ENCODE assay signal across 10 cellular contexts in genomic region chr19:58477130-58477529, GRCh38. TPM values are rescaled to one million over a fixed set of nuclear protein-coding genes. Genes with fewer than 3 reads are reported as not detected.
DNase-seq lines count a peak whose midpoint lies in the region; ATAC-seq, FAIRE-seq and TF ChIP-seq lines count a peak whose summit lies in the region.
"Had no signal": no experiment of that assay in that cellular context is flagged by ENCODE, and none has a peak within 500 bp of the region (broad histone marks: within the 10 kb centered on the region; RNA-seq: fewer than 3 reads in every experiment).

No MANE protein-coding gene starts in this region.

- peak overlapping the region; percentile 95 for H3K27ac Mint-ChIP-seq in T-helper 1 cell treated with Interleukin-12 subunit alpha and Interleukin-12 subunit beta and Interleukin-4 antibody, amounts not matched to agents 30 μg/mL and 1 μg/mL, for 36 hours
- H3K27ac Mint-ChIP-seq in activated naive CD8-positive, alpha-beta T cell treated with anti-CD3 and anti-CD28 coated beads, Interleukin-2, amount 50 U/mL, for 24 hours, result peak overlapping the region; percentile 83

- TF ChIP-seq POLR2A in HepG2 (IDR thresholded peaks at IDR 0.05; ENCODE audit: insufficient read depth in 1 of 2, low read depth in 2 of 2, low read length in 2 of 2) (no peak), suprapubic skin (IDR thresholded peaks at IDR 0.05) (no peak)

- no peak for FAIRE-seq in HepG2 (lab: Jason Lieb, UNC)

- TF ChIP-seq EP300 in HepG2 (IDR thresholded peaks at IDR 0.05; ENCODE audit: low read depth in 2 of 2, low read length in 2 of 2) (no peak), HepG2 (CRISPR knock-in tag; IDR thresholded peaks at IDR 0.05; ENCODE audit: borderline replicate concordance) (no peak), suprapubic skin (IDR thresholded peaks at IDR 0.05) (no peak)

- no peaks in the 10 kb centered on the region; a peak in 1 of 5 replicates for H3K27me3 ChIP-seq in HepG2 (ENCODE audit: control insufficient read depth in 1 of 2, insufficient read depth in 2 of 2, low read length in 2 of 2)
- no peaks in the 10 kb centered on the region for H3K27me3 ChIP-seq in suprapubic skin
- H3K27me3 ChIP-seq: MG63 had no signal

- peak overlapping the region; percentile 88 for H3K4me3 Mint-ChIP-seq in T-helper 1 cell treated with Interleukin-12 subunit alpha and Interleukin-12 subunit beta and Interleukin-4 antibody, amounts not matched to agents 30 μg/mL and 1 μg/mL, for 36 hours
- H3K4me3 Mint-ChIP-seq in activated naive CD8-positive, alpha-beta T cell treated with anti-CD3 and anti-CD28 coated beads, Interleukin-2, amount 50 U/mL, for 24 hours, result peak overlapping the region; percentile 88

- intact Hi-C loops in HepG2 (cut with micrococcal nuclease; ENCODE audit: unreplicated experiment), result no loop called here

- POLR2A ChIA-PET in HepG2 (lab: Yijun Ruan, JAX), result interaction anchor here (1.1 to 1.3 kb wide), 3 partner anchors 35 to 43 kb away, joined by 3 to 6 read pairs (median 5); partner anchors contain the start of genes SLC27A5 and ZBTB45

- H3K4me3 ChIP-seq in HepG2 (replicated peaks in 1 of 3; ENCODE audit: insufficient read depth in 1 of 3, low read depth in 2 of 3, low read length in 3 of 3), result peak overlapping the region in 2 of 3 experiments; percentile 75 to 88; a peak in 4 of 6 replicates
- H3K4me3 ChIP-seq in suprapubic skin, result peak overlapping the region; percentile 63

- H3K4me2 ChIP-seq in HepG2 (ENCODE audit: low read depth, low read length), result peak overlapping the region; percentile 97

- no peaks in the 10 kb centered on the region for H3K9me3 Mint-ChIP-seq in T-helper 1 cell treated with Interleukin-12 subunit alpha and Interleukin-12 subunit beta and Interleukin-4 antibody, amounts not matched to agents 30 μg/mL and 1 μg/mL, for 36 hours
- H3K9me3 Mint-ChIP-seq in activated naive CD8-positive, alpha-beta T cell treated with anti-CD3 and anti-CD28 coated beads, Interleukin-2, amount 50 U/mL, for 24 hours, result no peaks in the 10 kb centered on the region

- H3K27me3 Mint-ChIP-seq in T-helper 1 cell treated with Interleukin-12 subunit alpha and Interleukin-12 subunit beta and Interleukin-4 antibody, amounts not matched to agents 30 μg/mL and 1 μg/mL, for 36 hours (ENCODE audit: low read depth), result no peaks in the 10 kb centered on the region
- no peaks in the 10 kb centered on the region for H3K27me3 Mint-ChIP-seq in activated naive CD8-positive, alpha-beta T cell treated with anti-CD3 and anti-CD28 coated beads, Interleukin-2, amount 50 U/mL, for 24 hours

- H3K27ac ChIP-seq in HepG2 (ENCODE audit: extremely low read length, insufficient read depth, low read length), result peak overlapping the region; percentile 77
- H3K27ac ChIP-seq in suprapubic skin, result no peak overlapping the region

- TF ChIP-seq RAD21 in HepG2 (CRISPR knock-in tag; IDR thresholded peaks at IDR 0.05), result no peak

- no peak for ATAC-seq in activated naive CD8-positive, alpha-beta T cell treated with anti-CD3 and anti-CD28 coated beads, Interleukin-2, amount 50 U/mL, for 24 hours
- ATAC-seq in HepG2 (no peak), HG02798 (IDR thresholded peaks at IDR 0.05; ENCODE audit: poor library complexity, unreplicated experiment) (no peak)

- WGBS in HepG2 (ENCODE audit: low lambda C conversion rate), result 92% methylated on average over 7 of the region's 15 CpGs
- WGBS in suprapubic skin, result 84% methylated on average over 9 of the region's 15 CpGs

- peaks cover 21% of the 10 kb centered on the region for H3K4me1 Mint-ChIP-seq in T-helper 1 cell treated with Interleukin-12 subunit alpha and Interleukin-12 subunit beta and Interleukin-4 antibody, amounts not matched to agents 30 μg/mL and 1 μg/mL, for 36 hours (ENCODE audit: low read depth)
- peaks cover 30% of the 10 kb centered on the region for H3K4me1 Mint-ChIP-seq in activated naive CD8-positive, alpha-beta T cell treated with anti-CD3 and anti-CD28 coated beads, Interleukin-2, amount 50 U/mL, for 24 hours

- TF ChIP-seq CTCF in HepG2 (CRISPR knock-in tag; IDR thresholded peaks at IDR 0.05), result no peak
- TF ChIP-seq CTCF in suprapubic skin (IDR thresholded peaks at IDR 0.05), result no peak

- no peak overlapping the region for H2AFZ ChIP-seq in HepG2 (ENCODE audit: low read length)

- BruUV-seq in HepG2 (replicated peaks; lab: Mats Ljungman, UMichigan), result no TSS peak

- DNase-seq in T-helper 1 cell, result no peak
- DNase-seq in activated naive CD8-positive, alpha-beta T cell treated with anti-CD3 and anti-CD28 coated beads, Interleukin-2, amount 50 U/mL, for 24 hours, result no peak
- no peak for DNase-seq in HepG2 (ENCODE audit: low spot score)
- no peak for DNase-seq in suprapubic skin (ENCODE audit: low spot score in 2 of 2)
- no peak for DNase-seq in iPS-NIHi11 (ENCODE audit: low spot score)
- no peak for DNase-seq in T-helper 9 cell
- DNase-seq: ACHN had no signal

- CTCF ChIA-PET in HepG2 (lab: Yijun Ruan, JAX; ENCODE audit: low intra/inter-chr PET ratio, low total read pairs), result no interaction called here

- peaks cover 20% of the 10 kb centered on the region for H3K4me1 ChIP-seq in HepG2 (ENCODE audit: insufficient read depth, low read length)
- H3K4me1 ChIP-seq in suprapubic skin, result peaks cover 20% of the 10 kb centered on the region

- in situ Hi-C loops in HepG2 (cut with HindIII; ENCODE audit: extremely low pct_ligation_motif_present, low pct_unique_long_range_greater_than_20kb), result no loop called here

- no peaks in the 10 kb centered on the region for H4K20me1 ChIP-seq in HepG2 (ENCODE audit: insufficient read depth, low read length)

- H3K9me3 ChIP-seq in HepG2 (ENCODE audit: low read length), result no peaks in the 10 kb centered on the region
- H3K9me3 ChIP-seq in suprapubic skin, result no peaks in the 10 kb centered on the region
- H3K9me3 ChIP-seq: MG63 had no signal

- H3K36me3 ChIP-seq in HepG2 (replicated peaks in 1 of 2; ENCODE audit: control insufficient read depth in 1 of 2, insufficient read depth in 2 of 2, low read length in 2 of 2), result peaks cover 1 to 18% of the 10 kb centered on the region in 2 experiments; a peak in 4 of 5 replicates
- H3K36me3 ChIP-seq in suprapubic skin, result peaks cover 45% of the 10 kb centered on the region

- H3K9ac ChIP-seq in HepG2 (ENCODE audit: insufficient read depth, low read depth, low read length), result peak overlapping the region; percentile 73; the same call in 1 of the 2 replicates

- H3K36me3 Mint-ChIP-seq in T-helper 1 cell treated with Interleukin-12 subunit alpha and Interleukin-12 subunit beta and Interleukin-4 antibody, amounts not matched to agents 30 μg/mL and 1 μg/mL, for 36 hours (ENCODE audit: low read depth), result peaks cover 5% of the 10 kb centered on the region
- peaks cover 4% of the 10 kb centered on the region for H3K36me3 Mint-ChIP-seq in activated naive CD8-positive, alpha-beta T cell treated with anti-CD3 and anti-CD28 coated beads, Interleukin-2, amount 50 U/mL, for 24 hours (ENCODE audit: low read depth)

- H3K79me2 ChIP-seq in HepG2 (ENCODE audit: insufficient read depth, low read length), result no peaks in the 10 kb centered on the region

RNA-seq across cellular contexts. Expression of gene ZNF446, which starts 1.0 kb away (rescaled TPM):
- 2.5 and 3.6 TPM in 2 replicates for total RNA-seq in HepG2 (2016; rRNA removed; fragmentation: Illumina TruSeq; extraction: Trizol)
- 0.81 and 0.97 TPM in 2 replicates for total RNA-seq in HepG2 (2016; cell fraction: cytosol; rRNA removed; fragmentation: Illumina TruSeq; extraction: Trizol; ENCODE audit: low read depth)
- 2.5 and 3.8 TPM in 2 replicates for total RNA-seq in HepG2 (2016; cell fraction: insoluble cytoplasmic fraction; rRNA removed; fragmentation: Illumina TruSeq; extraction: Trizol)
- total RNA-seq in HepG2 (2016; cell fraction: membrane; rRNA removed; fragmentation: Illumina TruSeq; extraction: Trizol), result 2.1 and 2.7 TPM in 2 replicates
- 3.2 and 3.9 TPM in 2 replicates for total RNA-seq in HepG2 (2016; cell fraction: nucleus; rRNA removed; fragmentation: Illumina TruSeq; extraction: Trizol)
- 3.0 and 3.8 TPM in 2 replicates for polyA plus RNA-seq in HepG2 (2011; rRNA removed)
- polyA plus RNA-seq in HepG2 (2011; cell fraction: cytosol; rRNA removed), result 1.6 and 3.9 TPM in 2 replicates
- 9.0 and 9.4 TPM in 2 replicates for polyA plus RNA-seq in HepG2 (2011; cell fraction: nucleus; rRNA removed)
- 2.8 and 3.6 TPM in 2 replicates for polyA plus RNA-seq in HepG2 (2012)
- 0.83 and 0.97 TPM in 2 replicates for polyA plus RNA-seq in HepG2 (2016; cell fraction: cytosol; fragmentation: Illumina TruSeq; extraction: Trizol; ENCODE audit: low read depth)
- polyA plus RNA-seq in HepG2 (2016; cell fraction: insoluble cytoplasmic fraction; fragmentation: Illumina TruSeq; extraction: Trizol; ENCODE audit: low read depth), result 2.7 and 3.2 TPM in 2 replicates
- 1.7 TPM in 2 replicates for polyA plus RNA-seq in HepG2 (2016; cell fraction: membrane; fragmentation: Illumina TruSeq; extraction: Trizol; ENCODE audit: low read depth)
- 5.3 and 7.0 TPM in 2 replicates for polyA plus RNA-seq in HepG2 (2016; cell fraction: nucleus; fragmentation: Illumina TruSeq; extraction: Trizol; ENCODE audit: insufficient read depth, low read depth)
- 6.2 and 6.7 TPM in 2 replicates for polyA minus RNA-seq in HepG2 (2011; rRNA and poly(A)+ RNA removed; ENCODE audit: low replicate concordance)
- polyA minus RNA-seq in HepG2 (2011; cell fraction: cytosol; rRNA and poly(A)+ RNA removed), result 1.2 and 2.2 TPM in 2 replicates
- polyA minus RNA-seq in HepG2 (2011; cell fraction: nucleus; rRNA and poly(A)+ RNA removed), result 5.5 and 6.0 TPM in 2 replicates
- total RNA-seq in suprapubic skin, result 10 to 100 TPM; 19.8 to 38.8 (median 24.0) TPM

RNA-seq across cellular contexts. Expression of gene ZNF324, which starts 10.2 kb away (rescaled TPM):
- total RNA-seq in HepG2 (2016; rRNA removed; fragmentation: Illumina TruSeq; extraction: Trizol) (4.0 and 4.7 TPM in 2 replicates), suprapubic skin (10 to 100 TPM; 20.3 to 41.5 (median 25.6) TPM)
- 0.30 and 1.2 TPM in 2 replicates for total RNA-seq in HepG2 (2016; cell fraction: cytosol; rRNA removed; fragmentation: Illumina TruSeq; extraction: Trizol; ENCODE audit: low read depth)
- 4.0 and 5.4 TPM in 2 replicates for total RNA-seq in HepG2 (2016; cell fraction: insoluble cytoplasmic fraction; rRNA removed; fragmentation: Illumina TruSeq; extraction: Trizol)
- 1.7 and 1.8 TPM in 2 replicates for total RNA-seq in HepG2 (2016; cell fraction: membrane; rRNA removed; fragmentation: Illumina TruSeq; extraction: Trizol)
- total RNA-seq in HepG2 (2016; cell fraction: nucleus; rRNA removed; fragmentation: Illumina TruSeq; extraction: Trizol), result 4.7 and 6.2 TPM in 2 replicates
- 1.1 and 1.6 TPM in 2 replicates for polyA plus RNA-seq in HepG2 (2011; rRNA removed)
- polyA plus RNA-seq in HepG2 (2011; cell fraction: cytosol; rRNA removed), result 1.5 and 1.6 TPM in 2 replicates
- 6.4 TPM in 2 replicates for polyA plus RNA-seq in HepG2 (2011; cell fraction: nucleus; rRNA removed)
- polyA plus RNA-seq in HepG2 (2012), result 1.8 and 2.3 TPM in 2 replicates
- 0.07 and 0.16 TPM in 2 replicates for polyA plus RNA-seq in HepG2 (2016; cell fraction: cytosol; fragmentation: Illumina TruSeq; extraction: Trizol; ENCODE audit: low read depth)
- 2.1 and 2.5 TPM in 2 replicates for polyA plus RNA-seq in HepG2 (2016; cell fraction: insoluble cytoplasmic fraction; fragmentation: Illumina TruSeq; extraction: Trizol; ENCODE audit: low read depth)
- polyA plus RNA-seq in HepG2 (2016; cell fraction: membrane; fragmentation: Illumina TruSeq; extraction: Trizol; ENCODE audit: low read depth), result 0.45 and 0.47 TPM in 2 replicates
- 3.4 and 3.6 TPM in 2 replicates for polyA plus RNA-seq in HepG2 (2016; cell fraction: nucleus; fragmentation: Illumina TruSeq; extraction: Trizol; ENCODE audit: insufficient read depth, low read depth)
- 10.2 and 18.5 TPM in 2 replicates for polyA minus RNA-seq in HepG2 (2011; rRNA and poly(A)+ RNA removed; ENCODE audit: low replicate concordance)
- 1.9 and 2.6 TPM in 2 replicates for polyA minus RNA-seq in HepG2 (2011; cell fraction: cytosol; rRNA and poly(A)+ RNA removed)
- 10.4 and 13.9 TPM in 2 replicates for polyA minus RNA-seq in HepG2 (2011; cell fraction: nucleus; rRNA and poly(A)+ RNA removed)

RNA-seq across cellular contexts. Expression of gene ZNF324B, which starts 25.7 kb away (rescaled TPM):
- total RNA-seq in HepG2 (2016; rRNA removed; fragmentation: Illumina TruSeq; extraction: Trizol) (2.5 and 3.0 TPM in 2 replicates), suprapubic skin (10 to 100 TPM in 3 of 4 donors, 1 to 10 TPM in 1; 9.7 to 28.7 (median 13.8) TPM)
- 0.79 and 1.6 TPM in 2 replicates for total RNA-seq in HepG2 (2016; cell fraction: cytosol; rRNA removed; fragmentation: Illumina TruSeq; extraction: Trizol; ENCODE audit: low read depth)
- 2.4 and 3.3 TPM in 2 replicates for total RNA-seq in HepG2 (2016; cell fraction: insoluble cytoplasmic fraction; rRNA removed; fragmentation: Illumina TruSeq; extraction: Trizol)
- total RNA-seq in HepG2 (2016; cell fraction: membrane; rRNA removed; fragmentation: Illumina TruSeq; extraction: Trizol), result 1.3 and 1.6 TPM in 2 replicates
- 1.7 and 2.9 TPM in 2 replicates for total RNA-seq in HepG2 (2016; cell fraction: nucleus; rRNA removed; fragmentation: Illumina TruSeq; extraction: Trizol)
- 0.53 and 0.98 TPM in 2 replicates for polyA plus RNA-seq in HepG2 (2011; rRNA removed)
- polyA plus RNA-seq in HepG2 (2011; cell fraction: cytosol; rRNA removed), result 0.50 and 0.56 TPM in 2 replicates
- 1.8 and 2.6 TPM in 2 replicates for polyA plus RNA-seq in HepG2 (2011; cell fraction: nucleus; rRNA removed)
- polyA plus RNA-seq in HepG2 (2012), result 0.95 and 0.97 TPM in 2 replicates
- 0.09 and 0.11 TPM in 2 replicates for polyA plus RNA-seq in HepG2 (2016; cell fraction: cytosol; fragmentation: Illumina TruSeq; extraction: Trizol; ENCODE audit: low read depth)
- polyA plus RNA-seq in HepG2 (2016; cell fraction: insoluble cytoplasmic fraction; fragmentation: Illumina TruSeq; extraction: Trizol; ENCODE audit: low read depth), result 0.96 and 1.1 TPM in 2 replicates
- polyA plus RNA-seq in HepG2 (2016; cell fraction: membrane; fragmentation: Illumina TruSeq; extraction: Trizol; ENCODE audit: low read depth), result 0.21 and 0.26 TPM in 2 replicates
- 2.2 and 2.7 TPM in 2 replicates for polyA plus RNA-seq in HepG2 (2016; cell fraction: nucleus; fragmentation: Illumina TruSeq; extraction: Trizol; ENCODE audit: insufficient read depth, low read depth)
- polyA minus RNA-seq in HepG2 (2011; rRNA and poly(A)+ RNA removed; ENCODE audit: low replicate concordance), result 4.0 and 14.2 TPM in 2 replicates
- 0.69 and 1.5 TPM in 2 replicates for polyA minus RNA-seq in HepG2 (2011; cell fraction: cytosol; rRNA and poly(A)+ RNA removed)
- 2.7 and 3.9 TPM in 2 replicates for polyA minus RNA-seq in HepG2 (2011; cell fraction: nucleus; rRNA and poly(A)+ RNA removed)

RNA-seq across cellular contexts. Expression of gene SLC27A5, which starts 34.7 kb away (rescaled TPM):
- total RNA-seq in HepG2 (2016; rRNA removed; fragmentation: Illumina TruSeq; extraction: Trizol) (40.2 and 41.2 TPM in 2 replicates), suprapubic skin (10 to 100 TPM in 2 of 4 donors, 1 to 10 TPM in 2; 2.1 to 19.1 (median 10.7) TPM)
- total RNA-seq in HepG2 (2016; cell fraction: cytosol; rRNA removed; fragmentation: Illumina TruSeq; extraction: Trizol; ENCODE audit: low read depth), result 49.0 and 49.9 TPM in 2 replicates
- total RNA-seq in HepG2 (2016; cell fraction: insoluble cytoplasmic fraction; rRNA removed; fragmentation: Illumina TruSeq; extraction: Trizol), result 39.8 and 42.2 TPM in 2 replicates
- total RNA-seq in HepG2 (2016; cell fraction: membrane; rRNA removed; fragmentation: Illumina TruSeq; extraction: Trizol), result 59.4 and 64.1 TPM in 2 replicates
- total RNA-seq in HepG2 (2016; cell fraction: nucleus; rRNA removed; fragmentation: Illumina TruSeq; extraction: Trizol), result 18.8 and 20.1 TPM in 2 replicates
- 30.3 and 36.5 TPM in 2 replicates for polyA plus RNA-seq in HepG2 (2011; rRNA removed)
- polyA plus RNA-seq in HepG2 (2011; cell fraction: cytosol; rRNA removed), result 39.8 and 55.5 TPM in 2 replicates
- polyA plus RNA-seq in HepG2 (2011; cell fraction: nucleus; rRNA removed), result 39.1 and 43.9 TPM in 2 replicates
- polyA plus RNA-seq in HepG2 (2012), result 25.9 and 32.1 TPM in 2 replicates
- polyA plus RNA-seq in HepG2 (2016; cell fraction: cytosol; fragmentation: Illumina TruSeq; extraction: Trizol; ENCODE audit: low read depth), result 47.2 and 55.8 TPM in 2 replicates
- 36.1 and 36.3 TPM in 2 replicates for polyA plus RNA-seq in HepG2 (2016; cell fraction: insoluble cytoplasmic fraction; fragmentation: Illumina TruSeq; extraction: Trizol; ENCODE audit: low read depth)
- 47.0 and 55.2 TPM in 2 replicates for polyA plus RNA-seq in HepG2 (2016; cell fraction: membrane; fragmentation: Illumina TruSeq; extraction: Trizol; ENCODE audit: low read depth)
- 21.2 and 23.9 TPM in 2 replicates for polyA plus RNA-seq in HepG2 (2016; cell fraction: nucleus; fragmentation: Illumina TruSeq; extraction: Trizol; ENCODE audit: insufficient read depth, low read depth)
- polyA minus RNA-seq in HepG2 (2011; rRNA and poly(A)+ RNA removed; ENCODE audit: low replicate concordance), result 66.1 and 97.3 TPM in 2 replicates
- polyA minus RNA-seq in HepG2 (2011; cell fraction: cytosol; rRNA and poly(A)+ RNA removed), result 7.8 and 9.5 TPM in 2 replicates
- polyA minus RNA-seq in HepG2 (2011; cell fraction: nucleus; rRNA and poly(A)+ RNA removed), result 18.9 and 20.1 TPM in 2 replicates

RNA-seq across cellular contexts. Expression of gene ZNF132, which starts 37.2 kb away (rescaled TPM):
- not detected in 2 replicates for total RNA-seq in HepG2 (2016; rRNA removed; fragmentation: Illumina TruSeq; extraction: Trizol)
- total RNA-seq in HepG2 (2016; cell fraction: cytosol; rRNA removed; fragmentation: Illumina TruSeq; extraction: Trizol; ENCODE audit: low read depth), result not detected in 2 replicates
- total RNA-seq in HepG2 (2016; cell fraction: insoluble cytoplasmic fraction; rRNA removed; fragmentation: Illumina TruSeq; extraction: Trizol), result not detected in 2 replicates
- total RNA-seq in HepG2 (2016; cell fraction: membrane; rRNA removed; fragmentation: Illumina TruSeq; extraction: Trizol), result not detected in 2 replicates
- not detected in 2 replicates for total RNA-seq in HepG2 (2016; cell fraction: nucleus; rRNA removed; fragmentation: Illumina TruSeq; extraction: Trizol)
- polyA plus RNA-seq in HepG2 (2011; rRNA removed), result not detected in 2 replicates
- polyA plus RNA-seq in HepG2 (2011; cell fraction: cytosol; rRNA removed), result not detected in 2 replicates
- polyA plus RNA-seq in HepG2 (2011; cell fraction: nucleus; rRNA removed), result not detected in 2 replicates
- polyA plus RNA-seq in HepG2 (2012), result 0.15 and 0.24 TPM in 2 replicates
- polyA plus RNA-seq in HepG2 (2016; cell fraction: cytosol; fragmentation: Illumina TruSeq; extraction: Trizol; ENCODE audit: low read depth), result not detected in 2 replicates
- polyA plus RNA-seq in HepG2 (2016; cell fraction: insoluble cytoplasmic fraction; fragmentation: Illumina TruSeq; extraction: Trizol; ENCODE audit: low read depth), result not detected in 2 replicates
- not detected in 2 replicates for polyA plus RNA-seq in HepG2 (2016; cell fraction: membrane; fragmentation: Illumina TruSeq; extraction: Trizol; ENCODE audit: low read depth)
- polyA plus RNA-seq in HepG2 (2016; cell fraction: nucleus; fragmentation: Illumina TruSeq; extraction: Trizol; ENCODE audit: insufficient read depth, low read depth), result not detected in 2 replicates
- polyA minus RNA-seq in HepG2 (2011; rRNA and poly(A)+ RNA removed; ENCODE audit: low replicate concordance), result not detected in 2 replicates
- polyA minus RNA-seq in HepG2 (2011; cell fraction: cytosol; rRNA and poly(A)+ RNA removed), result not detected in 2 replicates
- not detected in 2 replicates for polyA minus RNA-seq in HepG2 (2011; cell fraction: nucleus; rRNA and poly(A)+ RNA removed)
- total RNA-seq in suprapubic skin, result 1 to 10 TPM; 1.7 to 2.9 (median 2.3) TPM
